ENCODE assay signal across 8 cellular contexts in the genomic region with DNA sequence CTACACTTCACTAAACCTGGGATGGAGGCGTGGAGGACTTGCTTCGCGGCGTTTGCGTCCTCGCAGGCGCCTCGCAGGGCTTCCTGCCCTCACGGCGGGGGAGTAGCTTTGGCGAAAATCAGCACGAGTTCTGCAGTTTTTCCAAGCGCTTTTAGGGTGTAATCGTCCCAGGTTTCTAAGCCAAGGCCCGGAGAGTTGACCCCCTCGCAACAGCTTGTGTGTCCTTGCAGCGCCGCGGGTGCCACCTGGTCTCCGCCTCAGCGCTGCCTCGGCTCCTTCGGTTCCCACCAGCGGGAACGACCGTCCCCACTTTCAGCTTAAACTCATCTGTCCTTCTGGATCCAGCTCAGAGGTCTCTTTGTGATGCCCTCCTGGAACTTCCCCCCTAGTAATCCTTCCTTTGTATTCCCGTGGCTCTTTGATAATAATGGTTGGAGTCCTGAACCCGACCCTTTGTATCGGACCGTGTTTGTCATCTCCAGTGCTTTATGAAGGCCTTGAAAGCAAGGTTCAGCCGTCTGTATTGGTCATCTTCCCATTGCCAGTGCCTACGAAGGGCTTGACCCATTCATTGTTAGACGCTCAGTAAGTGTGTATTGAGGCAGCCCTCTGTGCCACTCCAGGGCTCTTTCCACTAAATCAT. TPM values are rescaled to one million over a fixed set of nuclear protein-coding genes. Genes with fewer than 3 reads are reported as not detected.
A peak's percentile ranks its signal among the peaks of the same experiment; 100 is the strongest.
DNase-seq lines count a peak whose midpoint lies in the region; ATAC-seq, FAIRE-seq and TF ChIP-seq lines count a peak whose summit lies in the region.

No MANE protein-coding gene starts in this region.

- no peaks in the 10 kb centered on the region for H3K36me3 ChIP-seq in mucosa of descending colon (ENCODE audit: low read depth)

- peak overlapping the region; percentile 98 for H3K27ac Mint-ChIP-seq in activated T-cell treated with anti-CD3 and anti-CD28 coated beads, Interleukin-2, amount 50 U/mL, for 72 hours
- H3K27ac Mint-ChIP-seq in effector memory CD8-positive, alpha-beta T cell, result peak overlapping the region; percentile 100

- no peak for FAIRE-seq in RCC 7860 (lab: Jason Lieb, UNC)

- no peak for TF ChIP-seq CTCF in mucosa of descending colon (IDR thresholded peaks at IDR 0.05)

- H3K4me1 ChIP-seq in mucosa of descending colon (ENCODE audit: low read depth), result peaks cover 10% of the 10 kb centered on the region

- H3K4me1 Mint-ChIP-seq in activated T-cell treated with anti-CD3 and anti-CD28 coated beads, Interleukin-2, amount 50 U/mL, for 72 hours (ENCODE audit: low read depth), result peaks cover 28% of the 10 kb centered on the region
- H3K4me1 Mint-ChIP-seq in effector memory CD8-positive, alpha-beta T cell (ENCODE audit: low read depth in 2 of 2), result peaks cover 22 to 36% of the 10 kb centered on the region in 2 donors

- peak overlapping the region; percentile 78 for H3K4me3 ChIP-seq in mucosa of descending colon

- peak overlapping the region; percentile 89 to 93 for H3K4me3 Mint-ChIP-seq in activated T-cell treated with anti-CD3 and anti-CD28 coated beads, Interleukin-2, amount 50 U/mL, for 72 hours
- peak overlapping the region; percentile 99 for H3K4me3 Mint-ChIP-seq in effector memory CD8-positive, alpha-beta T cell

- DNase-seq in activated T-cell treated with anti-CD3 and anti-CD28 coated beads, Interleukin-2, amount 50 U/mL, for 72 hours, result no peak
- no peak for DNase-seq in activated T-cell treated with anti-CD3 and anti-CD28 coated beads for 4 hours
- DNase-seq in RCC 7860 (ENCODE audit: low spot score), result peak; percentile 44
- no peak for DNase-seq in effector memory CD8-positive, alpha-beta T cell
- DNase-seq in mucosa of descending colon, result peak in 1 of 3 donors; percentile 14
- no peak for DNase-seq in stimulated activated CD8-positive, alpha-beta memory T cell treated with anti-CD3 and anti-CD28 coated beads, Interleukin-4, amount 100 ng/mL, for 48 hours

- intact Hi-C loops in mucosa of descending colon (cut with DNase I, micrococcal nuclease), result no loop called here

- peak; percentile 26 to 40 for ATAC-seq in activated T-cell treated with anti-CD3 and anti-CD28 coated beads, Interleukin-2, amount 50 U/mL, for 72 hours (replicated peaks in 1 of 2)
- peak; percentile 10 for ATAC-seq in HG03108 (IDR thresholded peaks at IDR 0.05; ENCODE audit: unreplicated experiment)
- no peak for ATAC-seq in effector memory CD8-positive, alpha-beta T cell (replicated peaks)
- ATAC-seq in mucosa of descending colon, result peak; percentile 63
- ATAC-seq in HG03565 (IDR thresholded peaks at IDR 0.05; ENCODE audit: unreplicated experiment), result no peak

- peaks cover 5 to 21% of the 10 kb centered on the region in 2 donors for H3K36me3 Mint-ChIP-seq in activated T-cell treated with anti-CD3 and anti-CD28 coated beads, Interleukin-2, amount 50 U/mL, for 72 hours (ENCODE audit: insufficient read depth in 2 of 2)
- peaks cover 39% of the 10 kb centered on the region for H3K36me3 Mint-ChIP-seq in effector memory CD8-positive, alpha-beta T cell (ENCODE audit: insufficient read depth)

- no peaks in the 10 kb centered on the region for H3K9me3 Mint-ChIP-seq in activated T-cell treated with anti-CD3 and anti-CD28 coated beads, Interleukin-2, amount 50 U/mL, for 72 hours
- H3K9me3 Mint-ChIP-seq in effector memory CD8-positive, alpha-beta T cell, result no peaks in the 10 kb centered on the region

- no peaks in the 10 kb centered on the region for H3K9me3 ChIP-seq in mucosa of descending colon

- no peaks in the 10 kb centered on the region for H3K27me3 Mint-ChIP-seq in activated T-cell treated with anti-CD3 and anti-CD28 coated beads, Interleukin-2, amount 50 U/mL, for 72 hours (ENCODE audit: low read depth)
- no peaks in the 10 kb centered on the region for H3K27me3 Mint-ChIP-seq in effector memory CD8-positive, alpha-beta T cell

RNA-seq across cellular contexts. Expression of gene SMARCE1, which starts 0.8 kb away (rescaled TPM):
- 100 to 1,000 TPM in 1 of 2 donors, 10 to 100 TPM in 1; 98.1 to 114 TPM for total RNA-seq in activated T-cell treated with anti-CD3 and anti-CD28 coated beads, Interleukin-2, amount 50 U/mL, for 72 hours
- total RNA-seq in mucosa of descending colon, result 10 to 100 TPM; 72.0 to 93.8 (median 87.9) TPM

RNA-seq across cellular contexts. Expression of gene KRT222, which starts 16.5 kb away (rescaled TPM):
- not detected for total RNA-seq in activated T-cell treated with anti-CD3 and anti-CD28 coated beads, Interleukin-2, amount 50 U/mL, for 72 hours
- total RNA-seq in mucosa of descending colon, result 1 to 10 TPM in 1 of 3 donors, under 1 TPM in 1, not detected in 1; 0.43 to 1.0 TPM

RNA-seq across cellular contexts. Expression of gene KRT24, which starts 55.1 kb away (rescaled TPM):
- not detected for total RNA-seq in activated T-cell treated with anti-CD3 and anti-CD28 coated beads, Interleukin-2, amount 50 U/mL, for 72 hours
- 1 to 10 TPM; 2.0 to 4.2 (median 2.4) TPM for total RNA-seq in mucosa of descending colon

Comparison
In these comparisons a context has a peak if more than half of its experiments do, and no peak if none do; other contexts are left out.
1. ATAC-seq: peak in activated T-cell treated with anti-CD3 and anti-CD28 coated beads, Interleukin-2, amount 50 U/mL, for 72 hours (2 of 2), HG03108 (single experiment) and mucosa of descending colon (single experiment); none in effector memory CD8-positive, alpha-beta T cell (single experiment) and HG03565 (single experiment).